In genomic region chr22:30863161-30863833, GRCh38 we compare ENCODE assay signal across 15 cellular contexts.
DNase-seq lines count a peak whose midpoint lies in the region; ATAC-seq, FAIRE-seq and TF ChIP-seq lines count a peak whose summit lies in the region.
"Had no signal": no experiment of that assay in that cellular context is flagged by ENCODE, and none has a peak within 500 bp of the region (broad histone marks: within the 10 kb centered on the region; RNA-seq: fewer than 3 reads in every experiment).

No MANE protein-coding gene starts in this region.

- ATAC-seq in upper lobe of left lung (ENCODE audit: low FRiP score in 2 of 2) (no peak), HG02798 (IDR thresholded peaks at IDR 0.05; ENCODE audit: poor library complexity, unreplicated experiment) (no peak)
- ATAC-seq: gastrocnemius medialis, right lobe of liver had no signal

- no peak overlapping the region for H3K4me3 ChIP-seq in SK-N-SH (ENCODE audit: low read depth in 2 of 2, low read length in 1 of 2)
- no peak overlapping the region for H3K4me3 ChIP-seq in small intestine (ENCODE audit: low read depth in 1 of 2, low read length in 2 of 2)
- H3K4me3 ChIP-seq in upper lobe of left lung: no peak overlapping the region
- H3K4me3 ChIP-seq: ascending aorta, gastrocnemius medialis, right lobe of liver had no signal

- no peak overlapping the region for H3K9ac ChIP-seq in SK-N-SH

- CTCF ChIA-PET in SK-N-SH (lab: Yijun Ruan, JAX): interaction anchor here (0.6 to 2.4 kb wide), 5 partner anchors 11 to 64 kb away, joined by 3 to 8 read pairs (median 3); no protein-coding TSS in a partner anchor

- H3F3A ChIP-seq in SK-N-SH (replicated peaks; ENCODE audit: insufficient read depth): no peaks in the 10 kb centered on the region

- no peaks in the 10 kb centered on the region for H3K36me3 ChIP-seq in SK-N-SH (replicated peaks in 1 of 2; ENCODE audit: control insufficient read depth in 1 of 2, insufficient read depth in 2 of 2, low read length in 1 of 2)
- H3K36me3 ChIP-seq in small intestine (ENCODE audit: control insufficient read depth in 2 of 2, insufficient read depth in 2 of 2, low read length in 2 of 2): no peaks in the 10 kb centered on the region
- H3K36me3 ChIP-seq in upper lobe of left lung: no peaks in the 10 kb centered on the region
- H3K36me3 ChIP-seq: ascending aorta, gastrocnemius medialis, right lobe of liver had no signal

- WGBS in SK-N-SH (ENCODE audit: low lambda C conversion rate): 43% methylated on average over 5 of the region's 17 CpGs
- WGBS in small intestine, 3 donors: 50 to 62% (median 54%) methylated on average over 17 of the region's 17 CpGs
- 72 to 77% methylated on average over 15 to 17 of the region's 17 CpGs for WGBS in upper lobe of left lung, 2 donors

- peak; percentile 34 for TF ChIP-seq CTCF in SK-N-SH (IDR thresholded peaks at IDR 0.05)
- no peak for TF ChIP-seq CTCF in upper lobe of left lung (IDR thresholded peaks at IDR 0.05)

- no peaks in the 10 kb centered on the region for H4K20me1 ChIP-seq in SK-N-SH (ENCODE audit: insufficient read depth)

- FAIRE-seq in small intestine (lab: Jason Lieb, UNC): no peak
- FAIRE-seq: G401.6 had no signal

- H3K27ac ChIP-seq in SK-N-SH (ENCODE audit: low read depth in 2 of 2, low read length in 1 of 2) (0 out of 4 replicates have a peak overlapping the region, but pooled peaks of 1 of the 2 experiments have one; percentile 18), small intestine (ENCODE audit: low read depth in 1 of 2, low read length in 1 of 2) (no peak overlapping the region), upper lobe of left lung (no peak overlapping the region)
- H3K27ac ChIP-seq: ascending aorta, gastrocnemius medialis, right lobe of liver had no signal

- peak; percentile 0 for DNase-seq in GM19240 (ENCODE audit: insufficient read length, low spot score)
- DNase-seq in SK-N-SH: peak; percentile 82
- DNase-seq in iPS-NIHi7 (ENCODE audit: extremely low spot score): peak; percentile 55
- peak; percentile 33 for DNase-seq in small intestine
- no peak for DNase-seq in upper lobe of left lung
- no peak for DNase-seq in effector CD4-positive, alpha-beta T cell
- DNase-seq in glomerular visceral epithelial cell (ENCODE audit: extremely low spot score): no peak
- DNase-seq: activated CD4-positive, alpha-beta T cell treated with anti-CD3 and anti-CD28 coated beads for 4 hours; CD4-positive, CD25-positive, alpha-beta regulatory T cell; gastrocnemius medialis; kidney glomerular epithelial cell had no signal

- TF ChIP-seq POLR2A in upper lobe of left lung (IDR thresholded peaks at IDR 0.05): no peak

- peak; percentile 34 for TF ChIP-seq RAD21 in SK-N-SH (IDR thresholded peaks at IDR 0.05; ENCODE audit: low read length)

- H3K9me2 ChIP-seq in SK-N-SH: no peaks in the 10 kb centered on the region

- no peaks in the 10 kb centered on the region for H3K79me2 ChIP-seq in SK-N-SH (ENCODE audit: insufficient read depth)

- POLR2A ChIA-PET in SK-N-SH (lab: Yijun Ruan, JAX): no interaction called here

- H3K27me3 ChIP-seq in SK-N-SH (ENCODE audit: insufficient read depth) (no peaks in the 10 kb centered on the region), small intestine (ENCODE audit: control insufficient read depth in 2 of 2, insufficient read depth in 2 of 2, low read length in 2 of 2) (no peaks in the 10 kb centered on the region), upper lobe of left lung (no peaks in the 10 kb centered on the region)
- H3K27me3 ChIP-seq: ascending aorta, gastrocnemius medialis, right lobe of liver had no signal

- H3K4me2 ChIP-seq in SK-N-SH: no peak overlapping the region

- no peaks in the 10 kb centered on the region for H3K9me3 ChIP-seq in SK-N-SH
- no peaks in the 10 kb centered on the region for H3K9me3 ChIP-seq in small intestine (ENCODE audit: control insufficient read depth, low read depth)
- H3K9me3 ChIP-seq in upper lobe of left lung: no peaks in the 10 kb centered on the region
- H3K9me3 ChIP-seq: ascending aorta, gastrocnemius medialis, right lobe of liver had no signal

- peaks cover 0 to 38% of the 10 kb centered on the region in 2 experiments; a peak in 1 of 4 replicates for H3K4me1 ChIP-seq in SK-N-SH (ENCODE audit: control insufficient read depth in 1 of 2, insufficient read depth in 2 of 2, low read depth in 1 of 2, low read length in 1 of 2)
- no peaks in the 10 kb centered on the region for H3K4me1 ChIP-seq in small intestine (ENCODE audit: control insufficient read depth in 2 of 2, insufficient read depth in 1 of 2, low read depth in 1 of 2, low read length in 1 of 2)
- no peaks in the 10 kb centered on the region for H3K4me1 ChIP-seq in upper lobe of left lung
- H3K4me1 ChIP-seq: ascending aorta, right lobe of liver had no signal

- TF ChIP-seq EP300 in SK-N-SH (IDR thresholded peaks at IDR 0.05; ENCODE audit: borderline replicate concordance in 1 of 2, low read depth in 1 of 2, low read length in 1 of 2) (no peak; a peak in 1 of 4 replicates), upper lobe of left lung (IDR thresholded peaks at IDR 0.05) (no peak)

- H2AFZ ChIP-seq in SK-N-SH (ENCODE audit: low read depth): no peak overlapping the region

TF ChIP-seq in SK-N-SH, 30 proteins besides CTCF, POLR2A, EP300 and RAD21:
- TF ChIP-seq GATA2 (CRISPR knock-in tag; IDR thresholded peaks at IDR 0.05) (peak; percentile 69), RCOR1 (IDR thresholded peaks at IDR 0.05; ENCODE audit: low read length) (no peak)

Comparison
In these comparisons a context has a peak if more than half of its experiments do, and no peak if none do; other contexts are left out.
1. DNase-seq: peak in GM19240 (single experiment), SK-N-SH (single experiment), iPS-NIHi7 (single experiment) and small intestine (single experiment); none in upper lobe of left lung (0 of 2), effector CD4-positive, alpha-beta T cell (single experiment) and glomerular visceral epithelial cell (single experiment).